8 cellular contexts compared by ENCODE assay signal in the genomic region with DNA sequence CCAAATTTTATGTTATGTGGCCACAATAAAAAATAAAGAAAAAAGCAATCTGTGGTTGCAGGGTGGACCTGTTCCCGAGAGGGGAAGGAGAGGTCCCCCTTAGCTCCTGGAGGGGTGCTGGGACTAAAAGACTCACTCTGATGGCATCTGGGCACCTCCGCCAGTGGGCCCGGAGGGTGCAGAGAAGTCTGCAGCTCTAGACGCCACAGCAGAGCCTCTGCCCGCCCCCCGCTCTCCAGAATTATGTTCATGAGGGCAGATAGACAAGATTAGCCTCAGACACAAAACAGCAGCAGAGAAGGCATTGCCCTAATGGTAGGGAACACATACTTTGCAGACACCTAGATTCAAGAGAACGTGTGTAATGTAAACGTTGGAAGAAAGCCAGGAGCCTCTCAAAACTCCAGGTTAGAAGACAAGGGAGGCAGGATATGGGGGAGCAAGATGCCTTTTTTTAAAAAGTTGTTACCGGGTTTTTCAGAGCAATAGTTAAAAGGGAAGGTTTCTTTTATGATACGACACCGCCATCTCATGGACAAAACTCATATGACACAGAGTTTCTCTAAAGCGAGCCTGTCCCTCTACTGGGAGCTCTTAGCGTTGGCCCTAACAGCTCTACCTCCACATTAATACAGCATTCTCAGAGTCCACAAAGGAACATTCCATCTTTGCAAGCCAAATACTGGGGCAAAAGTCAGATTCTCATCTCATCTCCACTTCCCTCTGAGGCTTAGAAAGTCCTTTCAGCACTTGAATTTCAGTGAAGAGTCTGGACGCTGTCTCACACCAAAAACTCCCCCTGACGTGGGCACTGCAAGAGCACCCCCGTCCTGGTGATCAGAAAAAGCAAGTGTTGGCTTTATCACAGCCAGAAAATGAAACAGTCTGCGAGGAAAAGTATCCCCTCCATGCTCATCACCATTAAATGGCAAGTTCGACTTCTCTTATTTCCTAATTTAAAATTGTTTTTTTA. TPM values are rescaled to one million over a fixed set of nuclear protein-coding genes. Genes with fewer than 3 reads are reported as not detected.
DNase-seq lines count a peak whose midpoint lies in the region; ATAC-seq lines count a peak whose summit lies in the region.

No MANE protein-coding gene starts in this region.

- H3K27me3 Mint-ChIP-seq in activated naive CD4-positive, alpha-beta T cell treated with anti-CD3 and anti-CD28 coated beads for 36 hours (ENCODE audit: low read depth): peaks cover 42% of the 10 kb centered on the region

- CTCF ChIA-PET in activated naive CD4-positive, alpha-beta T cell treated with anti-CD3 and anti-CD28 coated beads for 36 hours (lab: Charles Lee): interaction anchor here (0.5 to 1.9 kb wide), 12 partner anchors 10 to 1283 kb away, joined by 3 to 11 read pairs (median 3); no protein-coding TSS in a partner anchor

- ATAC-seq in HG03565 (IDR thresholded peaks at IDR 0.05; ENCODE audit: unreplicated experiment): peak; percentile 51
- no peak for ATAC-seq in GM21447 (IDR thresholded peaks at IDR 0.05; ENCODE audit: unreplicated experiment)

- intact Hi-C loops in activated naive CD4-positive, alpha-beta T cell treated with anti-CD3 and anti-CD28 coated beads for 36 hours (cut with micrococcal nuclease): loop anchor here (1.0 to 2.0 kb wide), 4 partner anchors 40 to 843 kb away; no protein-coding TSS in a partner anchor

- H3K4me3 Mint-ChIP-seq in activated naive CD4-positive, alpha-beta T cell treated with anti-CD3 and anti-CD28 coated beads for 36 hours: no peak overlapping the region

- no peak overlapping the region for H3K27ac Mint-ChIP-seq in activated naive CD4-positive, alpha-beta T cell treated with anti-CD3 and anti-CD28 coated beads for 36 hours

- H3K4me1 Mint-ChIP-seq in activated naive CD4-positive, alpha-beta T cell treated with anti-CD3 and anti-CD28 coated beads for 36 hours (ENCODE audit: low read depth): no peaks in the 10 kb centered on the region

- no peaks in the 10 kb centered on the region for H3K9me3 Mint-ChIP-seq in activated naive CD4-positive, alpha-beta T cell treated with anti-CD3 and anti-CD28 coated beads for 36 hours

- H3K36me3 Mint-ChIP-seq in activated naive CD4-positive, alpha-beta T cell treated with anti-CD3 and anti-CD28 coated beads for 36 hours (ENCODE audit: low read depth): no peaks in the 10 kb centered on the region

- DNase-seq in NCI-H345 (lab: John Stamatoyannopoulos, UW) (peak; percentile 0), NCI-H345 treated with DMSO at 0.1 percent for 48 hours (lab: John Stamatoyannopoulos, UW; ENCODE audit: unreplicated experiment) (no peak), OCI-M1 (lab: John Stamatoyannopoulos, UW) (peak; percentile 85), glomerular visceral epithelial cell (ENCODE audit: extremely low spot score) (peak; percentile 66), pons (ENCODE audit: low spot score) (peak; percentile 64)
- DNase-seq in activated naive CD4-positive, alpha-beta T cell treated with anti-CD3 and anti-CD28 coated beads for 36 hours: peak; percentile 63

RNA-seq across cellular contexts. Expression of a gene that starts 47.2 kb away (rescaled TPM):
- total RNA-seq in activated naive CD4-positive, alpha-beta T cell treated with anti-CD3 and anti-CD28 coated beads for 36 hours: not detected
